Comparison of ENCODE assay signal across 2 cellular contexts in the genomic region with DNA sequence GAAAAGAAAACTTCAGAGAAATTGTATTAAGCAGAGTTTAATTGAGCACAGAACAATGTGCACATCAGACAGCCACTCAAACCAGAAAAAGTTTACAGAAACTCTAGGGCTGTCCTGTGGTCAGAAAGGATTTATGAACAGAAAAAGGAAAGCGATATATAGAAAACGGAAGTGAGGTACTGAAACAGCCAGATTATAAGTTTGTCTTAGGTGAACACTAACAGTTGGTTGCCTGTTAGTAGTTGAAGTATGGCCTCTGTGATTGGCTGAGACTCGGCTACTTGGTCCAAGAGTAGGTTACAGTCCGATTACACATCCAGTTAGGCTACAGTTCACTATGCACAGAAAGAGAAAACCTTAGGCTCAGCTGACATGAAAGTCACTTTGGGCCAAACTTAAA.
TF ChIP-seq lines count a peak whose summit lies in the region.

No MANE protein-coding gene starts in this region.

TF ChIP-seq in SK-N-SH, 30 proteins besides CTCF, POLR2A, EP300 and RAD21 (continued from another document):
- TF ChIP-seq, protein P1, sequence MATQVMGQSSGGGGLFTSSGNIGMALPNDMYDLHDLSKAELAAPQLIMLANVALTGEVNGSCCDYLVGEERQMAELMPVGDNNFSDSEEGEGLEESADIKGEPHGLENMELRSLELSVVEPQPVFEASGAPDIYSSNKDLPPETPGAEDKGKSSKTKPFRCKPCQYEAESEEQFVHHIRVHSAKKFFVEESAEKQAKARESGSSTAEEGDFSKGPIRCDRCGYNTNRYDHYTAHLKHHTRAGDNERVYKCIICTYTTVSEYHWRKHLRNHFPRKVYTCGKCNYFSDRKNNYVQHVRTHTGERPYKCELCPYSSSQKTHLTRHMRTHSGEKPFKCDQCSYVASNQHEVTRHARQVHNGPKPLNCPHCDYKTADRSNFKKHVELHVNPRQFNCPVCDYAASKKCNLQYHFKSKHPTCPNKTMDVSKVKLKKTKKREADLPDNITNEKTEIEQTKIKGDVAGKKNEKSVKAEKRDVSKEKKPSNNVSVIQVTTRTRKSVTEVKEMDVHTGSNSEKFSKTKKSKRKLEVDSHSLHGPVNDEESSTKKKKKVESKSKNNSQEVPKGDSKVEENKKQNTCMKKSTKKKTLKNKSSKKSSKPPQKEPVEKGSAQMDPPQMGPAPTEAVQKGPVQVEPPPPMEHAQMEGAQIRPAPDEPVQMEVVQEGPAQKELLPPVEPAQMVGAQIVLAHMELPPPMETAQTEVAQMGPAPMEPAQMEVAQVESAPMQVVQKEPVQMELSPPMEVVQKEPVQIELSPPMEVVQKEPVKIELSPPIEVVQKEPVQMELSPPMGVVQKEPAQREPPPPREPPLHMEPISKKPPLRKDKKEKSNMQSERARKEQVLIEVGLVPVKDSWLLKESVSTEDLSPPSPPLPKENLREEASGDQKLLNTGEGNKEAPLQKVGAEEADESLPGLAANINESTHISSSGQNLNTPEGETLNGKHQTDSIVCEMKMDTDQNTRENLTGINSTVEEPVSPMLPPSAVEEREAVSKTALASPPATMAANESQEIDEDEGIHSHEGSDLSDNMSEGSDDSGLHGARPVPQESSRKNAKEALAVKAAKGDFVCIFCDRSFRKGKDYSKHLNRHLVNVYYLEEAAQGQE (IDR thresholded peaks at IDR 0.05; ENCODE audit: low read depth, low read length) = no peak
- TF ChIP-seq, protein P2, sequence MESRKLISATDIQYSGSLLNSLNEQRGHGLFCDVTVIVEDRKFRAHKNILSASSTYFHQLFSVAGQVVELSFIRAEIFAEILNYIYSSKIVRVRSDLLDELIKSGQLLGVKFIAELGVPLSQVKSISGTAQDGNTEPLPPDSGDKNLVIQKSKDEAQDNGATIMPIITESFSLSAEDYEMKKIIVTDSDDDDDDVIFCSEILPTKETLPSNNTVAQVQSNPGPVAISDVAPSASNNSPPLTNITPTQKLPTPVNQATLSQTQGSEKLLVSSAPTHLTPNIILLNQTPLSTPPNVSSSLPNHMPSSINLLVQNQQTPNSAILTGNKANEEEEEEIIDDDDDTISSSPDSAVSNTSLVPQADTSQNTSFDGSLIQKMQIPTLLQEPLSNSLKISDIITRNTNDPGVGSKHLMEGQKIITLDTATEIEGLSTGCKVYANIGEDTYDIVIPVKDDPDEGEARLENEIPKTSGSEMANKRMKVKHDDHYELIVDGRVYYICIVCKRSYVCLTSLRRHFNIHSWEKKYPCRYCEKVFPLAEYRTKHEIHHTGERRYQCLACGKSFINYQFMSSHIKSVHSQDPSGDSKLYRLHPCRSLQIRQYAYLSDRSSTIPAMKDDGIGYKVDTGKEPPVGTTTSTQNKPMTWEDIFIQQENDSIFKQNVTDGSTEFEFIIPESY (IDR thresholded peaks at IDR 0.05; ENCODE audit: borderline replicate concordance, low read depth) = no peak
- TF ChIP-seq EZH2phosphoT487 (IDR thresholded peaks at IDR 0.05; ENCODE audit: borderline replicate concordance, low read depth) (no peak), MXI1 (IDR thresholded peaks at IDR 0.05; ENCODE audit: low read depth, low read length) (no peak)

TF ChIP-seq in SK-N-SH treated with all-trans-retinoic acid at 6 μM for 48 hours, 23 proteins besides CTCF, POLR2A, EP300 and RAD21 (continued from another document):
- TF ChIP-seq, protein P3, sequence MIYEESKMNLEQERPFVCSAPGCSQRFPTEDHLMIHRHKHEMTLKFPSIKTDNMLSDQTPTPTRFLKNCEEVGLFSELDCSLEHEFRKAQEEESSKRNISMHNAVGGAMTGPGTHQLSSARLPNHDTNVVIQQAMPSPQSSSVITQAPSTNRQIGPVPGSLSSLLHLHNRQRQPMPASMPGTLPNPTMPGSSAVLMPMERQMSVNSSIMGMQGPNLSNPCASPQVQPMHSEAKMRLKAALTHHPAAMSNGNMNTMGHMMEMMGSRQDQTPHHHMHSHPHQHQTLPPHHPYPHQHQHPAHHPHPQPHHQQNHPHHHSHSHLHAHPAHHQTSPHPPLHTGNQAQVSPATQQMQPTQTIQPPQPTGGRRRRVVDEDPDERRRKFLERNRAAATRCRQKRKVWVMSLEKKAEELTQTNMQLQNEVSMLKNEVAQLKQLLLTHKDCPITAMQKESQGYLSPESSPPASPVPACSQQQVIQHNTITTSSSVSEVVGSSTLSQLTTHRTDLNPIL (CRISPR knock-in tag; IDR thresholded peaks at IDR 0.05; ENCODE audit: low read depth) = no peak
- TF ChIP-seq, protein P4, sequence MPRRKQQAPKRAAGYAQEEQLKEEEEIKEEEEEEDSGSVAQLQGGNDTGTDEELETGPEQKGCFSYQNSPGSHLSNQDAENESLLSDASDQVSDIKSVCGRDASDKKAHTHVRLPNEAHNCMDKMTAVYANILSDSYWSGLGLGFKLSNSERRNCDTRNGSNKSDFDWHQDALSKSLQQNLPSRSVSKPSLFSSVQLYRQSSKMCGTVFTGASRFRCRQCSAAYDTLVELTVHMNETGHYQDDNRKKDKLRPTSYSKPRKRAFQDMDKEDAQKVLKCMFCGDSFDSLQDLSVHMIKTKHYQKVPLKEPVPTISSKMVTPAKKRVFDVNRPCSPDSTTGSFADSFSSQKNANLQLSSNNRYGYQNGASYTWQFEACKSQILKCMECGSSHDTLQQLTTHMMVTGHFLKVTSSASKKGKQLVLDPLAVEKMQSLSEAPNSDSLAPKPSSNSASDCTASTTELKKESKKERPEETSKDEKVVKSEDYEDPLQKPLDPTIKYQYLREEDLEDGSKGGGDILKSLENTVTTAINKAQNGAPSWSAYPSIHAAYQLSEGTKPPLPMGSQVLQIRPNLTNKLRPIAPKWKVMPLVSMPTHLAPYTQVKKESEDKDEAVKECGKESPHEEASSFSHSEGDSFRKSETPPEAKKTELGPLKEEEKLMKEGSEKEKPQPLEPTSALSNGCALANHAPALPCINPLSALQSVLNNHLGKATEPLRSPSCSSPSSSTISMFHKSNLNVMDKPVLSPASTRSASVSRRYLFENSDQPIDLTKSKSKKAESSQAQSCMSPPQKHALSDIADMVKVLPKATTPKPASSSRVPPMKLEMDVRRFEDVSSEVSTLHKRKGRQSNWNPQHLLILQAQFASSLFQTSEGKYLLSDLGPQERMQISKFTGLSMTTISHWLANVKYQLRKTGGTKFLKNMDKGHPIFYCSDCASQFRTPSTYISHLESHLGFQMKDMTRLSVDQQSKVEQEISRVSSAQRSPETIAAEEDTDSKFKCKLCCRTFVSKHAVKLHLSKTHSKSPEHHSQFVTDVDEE (CRISPR knock-in tag; IDR thresholded peaks at IDR 0.05) = no peak
- no peak for TF ChIP-seq ESRRG (CRISPR knock-in tag; IDR thresholded peaks at IDR 0.05)
- TF ChIP-seq ZC3H10 (CRISPR knock-in tag; IDR thresholded peaks at IDR 0.05) = no peak
- no peak for TF ChIP-seq SNAI2 (CRISPR knock-in tag; IDR thresholded peaks at IDR 0.05)
- no peak for TF ChIP-seq ZNF70 (CRISPR knock-in tag; IDR thresholded peaks at IDR 0.05)
- no peak for TF ChIP-seq ZFP3 (CRISPR knock-in tag; IDR thresholded peaks at IDR 0.05)
- no peak for TF ChIP-seq ISL1 (CRISPR knock-in tag; IDR thresholded peaks at IDR 0.05)
- TF ChIP-seq ARNTL (CRISPR knock-in tag; IDR thresholded peaks at IDR 0.05; ENCODE audit: borderline replicate concordance, low read depth) = no peak
